In genomic region chr2:238441262-238442114, GRCh38 we compare ENCODE assay signal across 2 cellular contexts.
A peak's percentile ranks its signal among the peaks of the same experiment; 100 is the strongest.
TF ChIP-seq lines count a peak whose summit lies in the region.

No MANE protein-coding gene starts in this region.

TF ChIP-seq in HEK293T, 16 proteins besides CTCF, POLR2A, EP300 and RAD21 (continued from another document):
- TF ChIP-seq ELF4 (IDR thresholded peaks at IDR 0.05) (no peak), FOXK2 (IDR thresholded peaks at IDR 0.05) (no peak), TARDBP (IDR thresholded peaks at IDR 0.05) (no peak), L3MBTL2 (conservative IDR thresholded peaks at IDR 0.05) (no peak), BHLHE40 (IDR thresholded peaks at IDR 0.05; ENCODE audit: borderline replicate concordance) (no peak), SUZ12 (IDR thresholded peaks at IDR 0.05) (no peak), ZNF384 (IDR thresholded peaks at IDR 0.05) (no peak)

TF ChIP-seq in HepG2, 621 proteins besides CTCF, POLR2A, EP300 and RAD21 (continued from another document and continues in another):
- no peak for TF ChIP-seq YEATS2 (CRISPR knock-in tag; IDR thresholded peaks at IDR 0.05; ENCODE audit: borderline replicate concordance)
- TF ChIP-seq KMT2B (CRISPR knock-in tag; IDR thresholded peaks at IDR 0.05) = peak; percentile 59; the same call in 1 of the 2 replicates
- no peak for TF ChIP-seq ZMAT5 (CRISPR knock-in tag; IDR thresholded peaks at IDR 0.05; ENCODE audit: borderline replicate concordance, low read depth)
- no peak for TF ChIP-seq CSRNP2 (CRISPR knock-in tag; conservative IDR thresholded peaks at IDR 0.05; ENCODE audit: low read depth)
- peak; percentile 98 for TF ChIP-seq SAP130 (CRISPR knock-in tag; IDR thresholded peaks at IDR 0.05; ENCODE audit: low read depth)
- peak; percentile 77; the same call in 1 of the 2 replicates for TF ChIP-seq ZNF557 (CRISPR knock-in tag; IDR thresholded peaks at IDR 0.05)
- peak; percentile 31 for TF ChIP-seq ZNF629 (CRISPR knock-in tag; conservative IDR thresholded peaks at IDR 0.05)
- TF ChIP-seq FOXO4 (CRISPR knock-in tag; conservative IDR thresholded peaks at IDR 0.05) = no peak
- no peak; the same call in 1 of the 2 replicates for TF ChIP-seq HNF1A (IDR thresholded peaks at IDR 0.05; ENCODE audit: low read depth)
- TF ChIP-seq HNF1A (CRISPR knock-in tag; IDR thresholded peaks at IDR 0.05; ENCODE audit: borderline replicate concordance) = peak; percentile 73; the same call in 1 of the 2 replicates
- 0 out of 2 replicates have a peak, but pooled peaks have one; percentile 32 for TF ChIP-seq NAIF1 (CRISPR knock-in tag; IDR thresholded peaks at IDR 0.05; ENCODE audit: borderline replicate concordance)
- TF ChIP-seq GPBP1L1 (CRISPR knock-in tag; IDR thresholded peaks at IDR 0.05) = no peak
- TF ChIP-seq RCOR2 (CRISPR knock-in tag; IDR thresholded peaks at IDR 0.05) = peak; percentile 67
- TF ChIP-seq ZNF264 (CRISPR knock-in tag; IDR thresholded peaks at IDR 0.05) = peak; percentile 58; the same call in 1 of the 2 replicates
- TF ChIP-seq TCF12 (IDR thresholded peaks at IDR 0.05) = no peak
- TF ChIP-seq TCF12 (CRISPR knock-in tag; IDR thresholded peaks at IDR 0.05) = no peak
- peak; percentile 52; the same call in 1 of the 2 replicates for TF ChIP-seq ZBTB43 (CRISPR knock-in tag; conservative IDR thresholded peaks at IDR 0.05)
- TF ChIP-seq ZFP90 (CRISPR knock-in tag; IDR thresholded peaks at IDR 0.05; ENCODE audit: borderline replicate concordance) = peak; percentile 40; the same call in 1 of the 2 replicates
- peak; percentile 70 for TF ChIP-seq MIER2 (CRISPR knock-in tag; IDR thresholded peaks at IDR 0.05)
- TF ChIP-seq IKZF5 (CRISPR knock-in tag; IDR thresholded peaks at IDR 0.05) = peak; percentile 92
- TF ChIP-seq ZNF512 (CRISPR knock-in tag; IDR thresholded peaks at IDR 0.05) = peak; percentile 88; the same call in 1 of the 2 replicates
- TF ChIP-seq SP140L (CRISPR knock-in tag; IDR thresholded peaks at IDR 0.05; ENCODE audit: borderline replicate concordance) = no peak; the same call in 1 of the 2 replicates
- no peak for TF ChIP-seq AKNA (CRISPR knock-in tag; IDR thresholded peaks at IDR 0.05; ENCODE audit: borderline replicate concordance)
- no peak for TF ChIP-seq MLLT10 (CRISPR knock-in tag; IDR thresholded peaks at IDR 0.05)
- peak; percentile 73; the same call in 1 of the 2 replicates for TF ChIP-seq CBFB (CRISPR knock-in tag; IDR thresholded peaks at IDR 0.05)
- peak; percentile 96 for TF ChIP-seq ZNF281 (CRISPR knock-in tag; IDR thresholded peaks at IDR 0.05; ENCODE audit: borderline replicate concordance)
